14 cellular contexts compared by ENCODE assay signal in the genomic region with DNA sequence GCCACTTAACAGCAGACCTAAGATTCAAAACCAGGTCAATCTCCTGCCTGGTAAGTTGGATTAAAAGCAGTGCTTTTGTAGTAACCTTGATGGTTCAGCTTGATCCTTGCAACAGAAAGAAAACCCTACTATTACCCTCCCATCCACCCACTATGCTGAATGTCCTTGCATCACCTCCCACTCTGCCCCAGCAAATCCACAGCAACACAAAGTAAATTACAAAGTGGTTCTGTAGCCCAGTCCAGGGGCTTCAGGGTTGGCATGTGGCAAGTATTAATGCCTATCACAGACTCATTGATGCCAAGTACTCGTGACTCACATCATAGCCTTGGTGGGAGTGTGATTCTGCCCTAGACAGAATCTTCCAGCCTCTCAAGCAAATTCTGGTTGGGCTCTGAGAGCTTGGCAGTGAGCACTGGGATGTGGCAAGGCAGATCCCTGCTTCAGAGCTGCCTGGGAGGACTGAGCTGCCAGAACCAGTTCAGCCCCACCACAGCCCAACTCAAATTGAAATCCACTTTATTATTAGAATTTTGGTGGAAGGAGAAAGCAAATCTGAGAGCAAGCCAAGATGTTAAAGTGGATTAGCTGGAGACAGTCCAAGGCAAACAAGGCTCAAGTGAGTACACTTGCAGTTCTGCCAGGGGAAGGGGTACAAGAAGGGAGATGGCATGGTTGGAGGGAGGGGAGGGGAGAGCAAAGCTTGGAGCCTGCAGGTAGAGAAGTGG.
DNase-seq lines count a peak whose midpoint lies in the region; ATAC-seq and TF ChIP-seq lines count a peak whose summit lies in the region.
"Had no signal": no experiment of that assay in that cellular context is flagged by ENCODE, and none has a peak within 500 bp of the region (broad histone marks: within the 10 kb centered on the region; RNA-seq: fewer than 3 reads in every experiment).

No MANE protein-coding gene starts in this region.

- peak; percentile 20 for DNase-seq in BE2C
- DNase-seq in NCI-H1105 treated with DMSO at 0.1 percent for 48 hours (lab: John Stamatoyannopoulos, UW) = peak; percentile 94
- no peak for DNase-seq in chondrocyte (ENCODE audit: low spot score)
- DNase-seq in myocyte (ENCODE audit: low read depth) = peak; percentile 9
- DNase-seq in D341Med (ENCODE audit: low spot score) = no peak
- DNase-seq: activated CD4-positive, alpha-beta T cell treated with anti-CD3 and anti-CD28 coated beads, Interleukin-2, amount 10 ng/mL, durations not matched to agents 24 days and 14 days; effector memory CD4-positive, alpha-beta T cell; GOT3; kidney; trophoblast cell had no signal

- peaks cover 3% of the 10 kb centered on the region for H3K36me3 ChIP-seq in BE2C
- H3K36me3 ChIP-seq: neutrophil had no signal

- ATAC-seq in GM18498 (IDR thresholded peaks at IDR 0.05; ENCODE audit: unreplicated experiment) (no peak), HG02571 (IDR thresholded peaks at IDR 0.05; ENCODE audit: unreplicated experiment) (no peak), GM21390 (IDR thresholded peaks at IDR 0.05; ENCODE audit: unreplicated experiment) (no peak)

- no peaks in the 10 kb centered on the region for H3K27me3 ChIP-seq in BE2C

- no peaks in the 10 kb centered on the region for H3K9me3 ChIP-seq in BE2C
- H3K9me3 ChIP-seq: neutrophil had no signal

- H3K4me3 Mint-ChIP-seq in chondrocyte (ENCODE audit: unreplicated experiment) = no peak overlapping the region
- H3K4me3 Mint-ChIP-seq: activated CD4-positive, alpha-beta T cell treated with anti-CD3 and anti-CD28 coated beads, Interleukin-2, amount 10 ng/mL, durations not matched to agents 24 days and 14 days had no signal

- H3K27me3 Mint-ChIP-seq in chondrocyte (ENCODE audit: low read depth) = no peaks in the 10 kb centered on the region

- H3K36me3 Mint-ChIP-seq in chondrocyte (ENCODE audit: low read depth) = peaks cover 7% of the 10 kb centered on the region

- no peaks in the 10 kb centered on the region; the same call in 1 of the 2 replicates for H3K4me1 ChIP-seq in BE2C

- no peaks in the 10 kb centered on the region for H3K9me3 Mint-ChIP-seq in chondrocyte (ENCODE audit: low read depth)
- H3K9me3 Mint-ChIP-seq: activated CD4-positive, alpha-beta T cell treated with anti-CD3 and anti-CD28 coated beads, Interleukin-2, amount 10 ng/mL, durations not matched to agents 24 days and 14 days had no signal

- peak overlapping the region; percentile 83 for H3K27ac Mint-ChIP-seq in chondrocyte (ENCODE audit: unreplicated experiment)
- H3K27ac Mint-ChIP-seq: activated CD4-positive, alpha-beta T cell treated with anti-CD3 and anti-CD28 coated beads, Interleukin-2, amount 10 ng/mL, durations not matched to agents 24 days and 14 days had no signal

- no peak for TF ChIP-seq CTCF in BE2C (IDR thresholded peaks at IDR 0.05; ENCODE audit: low read depth, low read length)
- TF ChIP-seq CTCF in chondrocyte (IDR thresholded peaks at IDR 0.05) = no peak

- no peak overlapping the region for H3K4me3 ChIP-seq in BE2C (ENCODE audit: low read depth, low read length)

- peaks cover 14% of the 10 kb centered on the region for H3K4me1 Mint-ChIP-seq in chondrocyte (ENCODE audit: low read depth)
- H3K4me1 Mint-ChIP-seq: activated CD4-positive, alpha-beta T cell treated with anti-CD3 and anti-CD28 coated beads, Interleukin-2, amount 10 ng/mL, durations not matched to agents 24 days and 14 days had no signal

Comparison
In these comparisons a context has a peak if more than half of its experiments do, and no peak if none do; other contexts are left out.
1. DNase-seq: peak in BE2C (single experiment), NCI-H1105 treated with DMSO at 0.1 percent for 48 hours (single experiment) and myocyte (single experiment); none in chondrocyte (single experiment) and D341Med (single experiment).